In the genomic region with DNA sequence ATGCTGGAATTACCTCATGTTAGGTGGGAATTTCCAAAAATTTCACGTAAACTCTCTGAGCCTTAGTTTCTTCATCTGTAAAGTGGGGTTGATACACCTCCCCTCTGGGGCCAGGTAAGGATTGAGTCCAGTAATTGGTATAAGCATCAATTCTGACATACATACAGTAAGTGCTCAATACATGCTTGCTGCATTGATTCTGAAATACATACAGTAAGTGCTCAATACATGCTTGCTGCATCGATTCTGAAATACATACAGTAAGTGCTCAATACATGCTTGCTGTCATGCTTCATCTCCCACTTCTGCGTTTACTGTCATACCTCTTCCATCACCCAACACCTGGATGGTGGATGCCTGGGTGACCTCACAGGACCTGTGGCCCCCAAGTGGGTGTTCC, we compare ENCODE assay signal across 40 cellular contexts.
"Had no signal": no experiment of that assay in that cellular context is flagged by ENCODE, and none has a peak within 500 bp of the region (broad histone marks: within the 10 kb centered on the region; RNA-seq: fewer than 3 reads in every experiment).

No MANE protein-coding gene starts in this region.

- H3K27ac Mint-ChIP-seq: activated CD4-positive, alpha-beta memory T cell treated with anti-CD3 and anti-CD28 coated beads, Interleukin-2, amount 10 ng/mL, durations not matched to agents 7 days and 5 days; activated CD4-positive, alpha-beta T cell treated with anti-CD3 and anti-CD28 coated beads for 36 hours; activated CD4-positive, alpha-beta T cell treated with anti-CD3 and anti-CD28 coated beads, Interleukin-2, amount 10 ng/mL, durations not matched to agents 7 days and 5 days; activated CD8-positive, alpha-beta memory T cell treated with anti-CD3 and anti-CD28 coated beads, Interleukin-2, amount 10 ng/mL, durations not matched to agents 7 days and 5 days; activated CD8-positive, alpha-beta T cell treated with anti-CD3 and anti-CD28 coated beads, Interleukin-2, amount 10 ng/mL, durations not matched to agents 7 days and 5 days; activated naive CD4-positive, alpha-beta T cell treated with anti-CD3 and anti-CD28 coated beads, Interleukin-2, amount 10 ng/mL, durations not matched to agents 7 days and 5 days; activated naive CD4-positive, alpha-beta T cell treated with anti-CD3 and anti-CD28 coated beads, Interleukin-2, amount 50 U/mL, for 24 hours; activated naive CD8-positive, alpha-beta T cell; activated naive CD8-positive, alpha-beta T cell treated with anti-CD3 and anti-CD28 coated beads, Interleukin-2, amount 10 ng/mL, durations not matched to agents 7 days and 5 days; activated naive CD8-positive, alpha-beta T cell treated with anti-CD3 and anti-CD28 coated beads, Interleukin-2, amount 50 U/mL, for 24 hours; activated T-cell treated with anti-CD3 and anti-CD28 coated beads, Interleukin-2, amount 50 U/mL, for 24 hours; activated T-helper 2 cell treated with anti-CD3 and anti-CD28 coated beads, Interferon-gamma antibody, Interleukin-2, Interleukin-4, amounts not matched to agents 10 μg/mL and 5 μg/mL and 100 μg/mL, durations not matched to agents 14 hours and 24 hours and 36 hours; T-helper 1 cell treated with Interleukin-12 subunit alpha and Interleukin-12 subunit beta and Interleukin-4 antibody, amounts not matched to agents 30 μg/mL and 1 μg/mL, for 36 hours; T-helper 2 cell treated with Interferon-gamma antibody and Interleukin-4, amounts not matched to agents 5 μg/mL and 100 μg/mL, for 36 hours; WTC11 had no signal

- H3K27me3 ChIP-seq: body of pancreas, cardiac muscle cell had no signal

- FAIRE-seq: astrocyte, TTC549 had no signal

- H3K4me3 ChIP-seq: body of pancreas, breast epithelium, cardiac muscle cell had no signal

- DNase-seq: activated CD4-positive, alpha-beta memory T cell treated with anti-CD3 and anti-CD28 coated beads, Interleukin-2, amount 10 ng/mL, durations not matched to agents 7 days and 5 days; activated CD4-positive, alpha-beta T cell treated with anti-CD3 and anti-CD28 coated beads for 1 hour; activated CD4-positive, alpha-beta T cell treated with anti-CD3 and anti-CD28 coated beads for 36 hours; activated CD4-positive, alpha-beta T cell treated with anti-CD3 and anti-CD28 coated beads for 48 hours; activated CD4-positive, alpha-beta T cell treated with anti-CD3 and anti-CD28 coated beads, Interleukin-2, amount 10 ng/mL, durations not matched to agents 7 days and 5 days; activated CD4-positive, alpha-beta T cell treated with anti-CD3 and anti-CD28 coated beads, Interleukin-2, amount 50 U/mL, for 48 hours; activated CD4-positive, CD25-positive, alpha-beta regulatory T cell; activated CD8-positive, alpha-beta memory T cell treated with anti-CD3 and anti-CD28 coated beads for 24 hours; activated CD8-positive, alpha-beta memory T cell treated with anti-CD3 and anti-CD28 coated beads, Interleukin-2, amount 10 ng/mL, durations not matched to agents 7 days and 5 days; activated CD8-positive, alpha-beta memory T cell treated with anti-CD3 and anti-CD28 coated beads, Interleukin-2, amount 50 U/mL, for 48 hours; activated CD8-positive, alpha-beta T cell treated with anti-CD3 and anti-CD28 coated beads, Interleukin-2, amount 10 ng/mL, durations not matched to agents 7 days and 5 days; activated effector memory CD4-positive, alpha-beta T cell treated with Interleukin-2 at 50 U/mL for 16 hours; activated gamma-delta T cell; activated naive CD4-positive, alpha-beta T cell treated with anti-CD3 and anti-CD28 coated beads, Interleukin-2, amount 10 ng/mL, durations not matched to agents 7 days and 5 days; activated naive CD4-positive, alpha-beta T cell treated with Interleukin-2 at 50 U/mL for 16 hours; activated naive CD8-positive, alpha-beta T cell treated with anti-CD3 and anti-CD28 coated beads, Interleukin-2, amount 10 ng/mL, durations not matched to agents 7 days and 5 days; activated naive CD8-positive, alpha-beta T cell treated with anti-CD3 and anti-CD28 coated beads, Interleukin-2, amount 50 U/mL, for 24 hours; activated T-cell treated with anti-CD3 and anti-CD28 coated beads, Interleukin-2, amount 50 U/mL, for 24 hours; activated T-cell treated with anti-CD3 and anti-CD28 coated beads, Interleukin-2, amount 50 U/mL, for 48 hours; aorta; body of pancreas; brain microvascular endothelial cell; caudate nucleus; cerebellar nuclear complex; T-helper 1 cell; T-helper 2 cell; T-helper 9 cell; WERI-Rb-1 had no signal

- ATAC-seq: activated CD4-positive, alpha-beta T cell treated with anti-CD3 and anti-CD28 coated beads for 36 hours; activated CD4-positive, CD25-positive, alpha-beta regulatory T cell treated with anti-CD3 and anti-CD28 coated beads, Interleukin-2, amount 50 U/mL, for 24 hours; activated CD8-positive, alpha-beta memory T cell treated with anti-CD3 and anti-CD28 coated beads, Interleukin-2, amount 10 ng/mL, durations not matched to agents 7 days and 5 days; activated CD8-positive, alpha-beta T cell treated with anti-CD3 and anti-CD28 coated beads, Interleukin-2, amount 10 ng/mL, durations not matched to agents 7 days and 5 days; activated naive CD8-positive, alpha-beta T cell treated with anti-CD3 and anti-CD28 coated beads, Interleukin-2, amount 50 U/mL, for 24 hours; body of pancreas; WTC11 had no signal

- H3K4me1 ChIP-seq: body of pancreas, breast epithelium had no signal

- H3K4me1 Mint-ChIP-seq: activated CD4-positive, alpha-beta memory T cell treated with anti-CD3 and anti-CD28 coated beads, Interleukin-2, amount 10 ng/mL, durations not matched to agents 7 days and 5 days; activated CD4-positive, alpha-beta T cell treated with anti-CD3 and anti-CD28 coated beads for 36 hours; activated CD4-positive, alpha-beta T cell treated with anti-CD3 and anti-CD28 coated beads, Interleukin-2, amount 10 ng/mL, durations not matched to agents 7 days and 5 days; activated CD8-positive, alpha-beta memory T cell treated with anti-CD3 and anti-CD28 coated beads, Interleukin-2, amount 10 ng/mL, durations not matched to agents 7 days and 5 days; activated naive CD4-positive, alpha-beta T cell treated with anti-CD3 and anti-CD28 coated beads, Interleukin-2, amount 10 ng/mL, durations not matched to agents 7 days and 5 days; activated naive CD4-positive, alpha-beta T cell treated with anti-CD3 and anti-CD28 coated beads, Interleukin-2, amount 50 U/mL, for 24 hours; activated naive CD8-positive, alpha-beta T cell treated with anti-CD3 and anti-CD28 coated beads, Interleukin-2, amount 10 ng/mL, durations not matched to agents 7 days and 5 days; activated naive CD8-positive, alpha-beta T cell treated with anti-CD3 and anti-CD28 coated beads, Interleukin-2, amount 50 U/mL, for 24 hours; central memory CD8-positive, alpha-beta T cell had no signal

- H3K4me3 Mint-ChIP-seq: activated CD4-positive, alpha-beta memory T cell treated with anti-CD3 and anti-CD28 coated beads, Interleukin-2, amount 10 ng/mL, durations not matched to agents 7 days and 5 days; activated CD4-positive, alpha-beta T cell treated with anti-CD3 and anti-CD28 coated beads for 36 hours; activated CD4-positive, alpha-beta T cell treated with anti-CD3 and anti-CD28 coated beads, Interleukin-2, amount 10 ng/mL, durations not matched to agents 7 days and 5 days; activated CD8-positive, alpha-beta memory T cell treated with anti-CD3 and anti-CD28 coated beads, Interleukin-2, amount 10 ng/mL, durations not matched to agents 7 days and 5 days; activated CD8-positive, alpha-beta T cell treated with anti-CD3 and anti-CD28 coated beads, Interleukin-2, amount 10 ng/mL, durations not matched to agents 7 days and 5 days; activated naive CD4-positive, alpha-beta T cell treated with anti-CD3 and anti-CD28 coated beads, Interleukin-2, amount 10 ng/mL, durations not matched to agents 7 days and 5 days; activated naive CD4-positive, alpha-beta T cell treated with anti-CD3 and anti-CD28 coated beads, Interleukin-2, amount 50 U/mL, for 24 hours; activated naive CD8-positive, alpha-beta T cell; activated naive CD8-positive, alpha-beta T cell treated with anti-CD3 and anti-CD28 coated beads, Interleukin-2, amount 10 ng/mL, durations not matched to agents 7 days and 5 days; activated naive CD8-positive, alpha-beta T cell treated with anti-CD3 and anti-CD28 coated beads, Interleukin-2, amount 50 U/mL, for 24 hours; activated T-cell treated with anti-CD3 and anti-CD28 coated beads, Interleukin-2, amount 50 U/mL, for 24 hours; central memory CD8-positive, alpha-beta T cell; T-helper 1 cell treated with Interleukin-12 subunit alpha and Interleukin-12 subunit beta and Interleukin-4 antibody, amounts not matched to agents 30 μg/mL and 1 μg/mL, for 36 hours; T-helper 2 cell treated with Interferon-gamma antibody and Interleukin-4, amounts not matched to agents 5 μg/mL and 100 μg/mL, for 36 hours; WTC11 had no signal

- H3K9me3 Mint-ChIP-seq: activated CD4-positive, alpha-beta memory T cell treated with anti-CD3 and anti-CD28 coated beads, Interleukin-2, amount 10 ng/mL, durations not matched to agents 7 days and 5 days; activated CD4-positive, alpha-beta T cell treated with anti-CD3 and anti-CD28 coated beads, Interleukin-2, amount 10 ng/mL, durations not matched to agents 7 days and 5 days; activated naive CD4-positive, alpha-beta T cell treated with anti-CD3 and anti-CD28 coated beads, Interleukin-2, amount 10 ng/mL, durations not matched to agents 7 days and 5 days; activated naive CD4-positive, alpha-beta T cell treated with anti-CD3 and anti-CD28 coated beads, Interleukin-2, amount 50 U/mL, for 24 hours; activated naive CD8-positive, alpha-beta T cell treated with anti-CD3 and anti-CD28 coated beads, Interleukin-2, amount 10 ng/mL, durations not matched to agents 7 days and 5 days; activated naive CD8-positive, alpha-beta T cell treated with anti-CD3 and anti-CD28 coated beads, Interleukin-2, amount 50 U/mL, for 24 hours; activated T-cell treated with anti-CD3 and anti-CD28 coated beads, Interleukin-2, amount 50 U/mL, for 24 hours; activated T-helper 2 cell treated with anti-CD3 and anti-CD28 coated beads, Interferon-gamma antibody, Interleukin-2, Interleukin-4, amounts not matched to agents 10 μg/mL and 5 μg/mL and 100 μg/mL, durations not matched to agents 14 hours and 24 hours and 36 hours; central memory CD8-positive, alpha-beta T cell; T-helper 1 cell treated with Interleukin-12 subunit alpha and Interleukin-12 subunit beta and Interleukin-4 antibody, amounts not matched to agents 30 μg/mL and 1 μg/mL, for 36 hours; T-helper 2 cell treated with Interferon-gamma antibody and Interleukin-4, amounts not matched to agents 5 μg/mL and 100 μg/mL, for 36 hours; WTC11 had no signal

- H3K9me3 ChIP-seq: body of pancreas, breast epithelium had no signal

- H3K27ac ChIP-seq: body of pancreas, brain microvascular endothelial cell, breast epithelium, cardiac muscle cell, WERI-Rb-1 had no signal

- H3K36me3 Mint-ChIP-seq: activated CD8-positive, alpha-beta memory T cell treated with anti-CD3 and anti-CD28 coated beads, Interleukin-2, amount 10 ng/mL, durations not matched to agents 7 days and 5 days; activated naive CD4-positive, alpha-beta T cell treated with anti-CD3 and anti-CD28 coated beads, Interleukin-2, amount 10 ng/mL, durations not matched to agents 7 days and 5 days; activated naive CD4-positive, alpha-beta T cell treated with anti-CD3 and anti-CD28 coated beads, Interleukin-2, amount 50 U/mL, for 24 hours; activated naive CD8-positive, alpha-beta T cell; activated naive CD8-positive, alpha-beta T cell treated with anti-CD3 and anti-CD28 coated beads, Interleukin-2, amount 10 ng/mL, durations not matched to agents 7 days and 5 days; WTC11 had no signal

- H3K36me3 ChIP-seq: brain microvascular endothelial cell, breast epithelium, cardiac muscle cell, WERI-Rb-1 had no signal
